18 cellular contexts compared by ENCODE assay signal in the genomic region with DNA sequence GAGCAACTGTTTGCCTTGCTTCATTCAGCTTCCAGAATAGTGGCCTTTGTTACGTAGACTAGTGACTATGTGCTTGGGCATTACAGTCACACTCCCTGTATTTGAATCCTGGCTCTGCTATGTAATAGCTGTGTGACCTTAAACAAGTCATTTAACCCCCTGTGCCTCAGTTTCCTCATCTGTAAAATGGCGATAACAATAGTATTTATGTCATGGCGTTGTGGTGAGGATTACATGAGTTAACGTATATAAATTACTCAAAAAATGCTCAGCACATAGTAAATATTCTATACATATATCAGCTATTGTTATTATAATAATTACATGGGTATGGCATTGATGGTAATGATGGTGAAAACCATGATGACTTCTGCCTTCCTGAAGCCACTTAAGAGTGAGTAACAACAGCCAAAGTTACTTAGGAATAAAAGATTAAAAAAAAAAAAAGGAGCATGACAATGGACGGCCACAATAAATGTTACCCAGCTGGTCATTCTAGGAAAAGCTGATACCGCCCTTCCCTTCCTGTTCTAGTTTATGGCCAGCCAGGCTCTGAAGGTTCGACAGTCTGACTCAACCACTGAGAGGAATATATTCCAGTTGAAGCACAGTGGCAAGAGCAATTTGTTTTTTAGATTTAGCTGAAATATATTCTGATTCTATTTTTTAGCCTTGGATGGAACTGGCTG. TPM values are rescaled to one million over a fixed set of nuclear protein-coding genes. Genes with fewer than 3 reads are reported as not detected.
DNase-seq lines count a peak whose midpoint lies in the region; ATAC-seq, FAIRE-seq and TF ChIP-seq lines count a peak whose summit lies in the region.
"Had no signal": no experiment of that assay in that cellular context is flagged by ENCODE, and none has a peak within 500 bp of the region (broad histone marks: within the 10 kb centered on the region; RNA-seq: fewer than 3 reads in every experiment).

No MANE protein-coding gene starts in this region.

- intact Hi-C loops in colonic mucosa (cut with DNase I) (no loop called here), left colon (cut with DNase I, micrococcal nuclease) (no loop called here)

- H3K27ac ChIP-seq in colonic mucosa (peak overlapping the region; percentile 62), subcutaneous abdominal adipose tissue (ENCODE audit: low read depth, low read length) (peak overlapping the region; percentile 8)
- H3K27ac ChIP-seq: SK-N-MC, suprapubic skin had no signal

- H3K4me3 ChIP-seq in colonic mucosa (no peak overlapping the region), subcutaneous abdominal adipose tissue (ENCODE audit: low read depth in 1 of 5, low read length in 5 of 5) (no peak overlapping the region)
- H3K4me3 ChIP-seq: SK-N-MC, suprapubic skin had no signal

- H3K27me3 ChIP-seq in colonic mucosa = no peaks in the 10 kb centered on the region
- H3K27me3 ChIP-seq in subcutaneous abdominal adipose tissue (ENCODE audit: control insufficient read depth in 5 of 5, insufficient read depth in 4 of 5, low read length in 5 of 5) = no peaks in the 10 kb centered on the region
- H3K27me3 ChIP-seq: suprapubic skin had no signal

- DNase-seq in HTR-8/SVneo (ENCODE audit: insufficient read length, low spot score) (no peak), colonic mucosa (peak; percentile 57), left colon (peak; percentile 26 to 58), RPMI8226 (no peak), NCI-H1930 (lab: John Stamatoyannopoulos, UW) (no peak)
- no peak for DNase-seq in central memory CD4-positive, alpha-beta T cell
- DNase-seq: activated CD4-positive, alpha-beta T cell treated with anti-CD3 and anti-CD28 coated beads, Interleukin-2, amount 50 U/mL, for 1 hour; activated naive CD4-positive, alpha-beta T cell treated with anti-CD3 and anti-CD28 coated beads, Interleukin-2, amount 10 ng/mL, durations not matched to agents 7 days and 5 days; activated T-cell treated with anti-CD3 and anti-CD28 coated beads for 4 hours; AML-193; COR-L47; kidney glomerular epithelial cell; stimulated activated CD4-positive, alpha-beta T cell treated with anti-CD3 and anti-CD28 coated beads, Interleukin-4, amount 100 ng/mL, for 4 hours; stimulated activated CD8-positive, alpha-beta memory T cell treated with anti-CD3 and anti-CD28 coated beads, Interleukin-4, amount 100 ng/mL, for 48 hours had no signal

- no peak overlapping the region for H3K9ac ChIP-seq in colonic mucosa (ENCODE audit: low read depth in 2 of 2, low read length in 2 of 2)
- no peak overlapping the region for H3K9ac ChIP-seq in subcutaneous abdominal adipose tissue (ENCODE audit: low read length in 5 of 5)

- FAIRE-seq in HTR-8/SVneo (lab: Jason Lieb, UNC) = peak; percentile 23

- H3K4me1 ChIP-seq in colonic mucosa (no peaks in the 10 kb centered on the region), subcutaneous abdominal adipose tissue (ENCODE audit: control insufficient read depth in 5 of 5, insufficient read depth in 5 of 5, low read length in 5 of 5) (peaks cover 0 to 13% (median 2%) of the 10 kb centered on the region in 5 donors)
- H3K4me1 ChIP-seq: suprapubic skin had no signal

- H3K36me3 ChIP-seq in colonic mucosa = no peaks in the 10 kb centered on the region
- no peaks in the 10 kb centered on the region for H3K36me3 ChIP-seq in subcutaneous abdominal adipose tissue (ENCODE audit: control insufficient read depth in 5 of 5, insufficient read depth in 5 of 5, low read length in 5 of 5)
- H3K36me3 ChIP-seq: suprapubic skin had no signal

- H3K9me3 ChIP-seq in colonic mucosa (no peaks in the 10 kb centered on the region), subcutaneous abdominal adipose tissue (ENCODE audit: control insufficient read depth in 5 of 5, low read length in 5 of 5) (no peaks in the 10 kb centered on the region)
- H3K9me3 ChIP-seq: suprapubic skin had no signal

- TF ChIP-seq CTCF in colonic mucosa (IDR thresholded peaks at IDR 0.05) = no peak

- ATAC-seq in left colon = peak; percentile 99
- no peak for ATAC-seq in HG03095 (IDR thresholded peaks at IDR 0.05; ENCODE audit: unreplicated experiment)

RNA-seq across cellular contexts. Expression of gene ADIPOR2, which starts 9.9 kb away (rescaled TPM):
- 100 to 1,000 TPM in 1 of 2 donors, 10 to 100 TPM in 1; 68.3 to 138 TPM for total RNA-seq in colonic mucosa
- 100 to 1,000 TPM; 100 to 111 TPM for total RNA-seq in left colon

RNA-seq across cellular contexts. Expression of gene WNT5B, which starts 51.9 kb away (rescaled TPM):
- total RNA-seq in colonic mucosa = 1 to 10 TPM; 1.5 to 5.9 TPM
- total RNA-seq in left colon = 1 to 10 TPM; 4.5 to 9.4 TPM

Comparison
In these comparisons a context has a peak if more than half of its experiments do, and no peak if none do; other contexts are left out.
1. DNase-seq: peak in colonic mucosa (single experiment) and left colon (2 of 2); none in HTR-8/SVneo (single experiment), RPMI8226 (single experiment), NCI-H1930 (0 of 2) and central memory CD4-positive, alpha-beta T cell (single experiment).